In the genomic region with DNA sequence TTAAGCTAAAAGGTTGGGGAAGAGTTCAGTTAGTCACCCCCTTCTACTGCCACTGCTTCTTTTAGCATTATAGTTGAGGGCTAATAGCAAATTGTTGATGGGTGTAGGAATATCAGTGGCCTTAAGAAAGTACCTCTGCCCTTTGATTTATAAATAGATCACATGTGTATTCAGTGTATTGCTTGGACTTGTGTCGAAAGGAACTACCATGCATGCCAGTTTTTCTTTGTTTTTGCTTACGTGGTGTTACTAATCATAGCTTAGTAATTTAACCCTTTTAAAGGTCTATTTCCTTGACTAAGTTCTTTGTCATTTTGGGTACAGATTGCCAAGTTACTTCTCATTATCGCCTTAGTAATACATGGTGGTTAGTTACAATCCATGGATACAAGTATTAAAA, we compare ENCODE assay signal across 12 cellular contexts.
DNase-seq lines count a peak whose midpoint lies in the region; ATAC-seq and TF ChIP-seq lines count a peak whose summit lies in the region.
"Had no signal": no experiment of that assay in that cellular context is flagged by ENCODE, and none has a peak within 500 bp of the region (broad histone marks: within the 10 kb centered on the region; RNA-seq: fewer than 3 reads in every experiment).

No MANE protein-coding gene starts in this region.

- BruUV-seq in Caco-2 (replicated peaks; lab: Mats Ljungman, UMichigan), result no TSS peak

- POLR2A ChIA-PET in Caco-2 (lab: Charles Lee), result no interaction called here

- TF ChIP-seq CTCF in foreskin fibroblast (IDR thresholded peaks at IDR 0.05; ENCODE audit: low read depth, low read length) (no peak), Caco-2 (IDR thresholded peaks at IDR 0.05; ENCODE audit: insufficient read depth in 1 of 2, low read depth in 1 of 2, low read length in 1 of 2, severe bottlenecking in 1 of 2, unreplicated experiment in 1 of 2) (no peak)

- H3K36me3 ChIP-seq in Caco-2 (ENCODE audit: control insufficient read depth, insufficient read depth, low read length), result no peaks in the 10 kb centered on the region

- H3K4me1 ChIP-seq in Caco-2, result peaks cover 14% of the 10 kb centered on the region

- H3K27me3 Mint-ChIP-seq in T-helper 2 cell treated with Interferon-gamma antibody and Interleukin-4, amounts not matched to agents 5 μg/mL and 100 μg/mL, for 36 hours (ENCODE audit: low read depth), result no peaks in the 10 kb centered on the region
- no peaks in the 10 kb centered on the region for H3K27me3 Mint-ChIP-seq in Caco-2 (ENCODE audit: insufficient read depth, unreplicated experiment)
- H3K27me3 Mint-ChIP-seq: activated CD8-positive, alpha-beta T cell treated with anti-CD3 and anti-CD28 coated beads for 36 hours had no signal

- H3K4me3 ChIP-seq in foreskin fibroblast (ENCODE audit: low read depth in 1 of 2, low read length in 2 of 2) (no peak overlapping the region), Caco-2 (ENCODE audit: low read depth, low read length) (no peak overlapping the region)
- H3K4me3 ChIP-seq: upper lobe of left lung had no signal

- no peaks in the 10 kb centered on the region for H3K27me3 ChIP-seq in Caco-2 (replicated peaks; ENCODE audit: control insufficient read depth, insufficient read depth, low read length)
- H3K27me3 ChIP-seq: upper lobe of left lung had no signal

- H3K9me3 Mint-ChIP-seq in T-helper 2 cell treated with Interferon-gamma antibody and Interleukin-4, amounts not matched to agents 5 μg/mL and 100 μg/mL, for 36 hours, result no peaks in the 10 kb centered on the region
- H3K9me3 Mint-ChIP-seq in Caco-2 (ENCODE audit: unreplicated experiment), result no peaks in the 10 kb centered on the region
- H3K9me3 Mint-ChIP-seq: activated CD8-positive, alpha-beta T cell treated with anti-CD3 and anti-CD28 coated beads for 36 hours; T-helper 1 cell treated with Interleukin-12 subunit alpha and Interleukin-12 subunit beta and Interleukin-4 antibody, amounts not matched to agents 30 μg/mL and 1 μg/mL, for 36 hours had no signal

- intact Hi-C loops in Caco-2 (cut with micrococcal nuclease; ENCODE audit: unreplicated experiment), result no loop called here

- CTCF ChIA-PET in Caco-2 (lab: Charles Lee), result no interaction called here

- no peaks in the 10 kb centered on the region for H3K4me1 Mint-ChIP-seq in T-helper 2 cell treated with Interferon-gamma antibody and Interleukin-4, amounts not matched to agents 5 μg/mL and 100 μg/mL, for 36 hours (ENCODE audit: low read depth)
- H3K4me1 Mint-ChIP-seq in Caco-2 (ENCODE audit: low read depth, unreplicated experiment), result no peaks in the 10 kb centered on the region

- H3K4me3 Mint-ChIP-seq in T-helper 2 cell treated with Interferon-gamma antibody and Interleukin-4, amounts not matched to agents 5 μg/mL and 100 μg/mL, for 36 hours, result no peak overlapping the region
- no peak overlapping the region for H3K4me3 Mint-ChIP-seq in Caco-2 (ENCODE audit: unreplicated experiment)
- H3K4me3 Mint-ChIP-seq: activated CD8-positive, alpha-beta T cell treated with anti-CD3 and anti-CD28 coated beads for 36 hours; T-helper 1 cell treated with Interleukin-12 subunit alpha and Interleukin-12 subunit beta and Interleukin-4 antibody, amounts not matched to agents 30 μg/mL and 1 μg/mL, for 36 hours had no signal

- ATAC-seq in GM18861 (IDR thresholded peaks at IDR 0.05; ENCODE audit: unreplicated experiment) (peak; percentile 14), GM21723 (IDR thresholded peaks at IDR 0.05; ENCODE audit: unreplicated experiment) (no peak), HG03354 (IDR thresholded peaks at IDR 0.05; ENCODE audit: poor library complexity, severe bottlenecking, unreplicated experiment) (no peak)
- ATAC-seq: activated CD8-positive, alpha-beta T cell treated with anti-CD3 and anti-CD28 coated beads for 36 hours had no signal

- peak; percentile 32 for DNase-seq in amniotic epithelial cell (ENCODE audit: low read depth)
- DNase-seq in foreskin fibroblast, result peak; percentile 41 to 53
- peak; percentile 33 for DNase-seq in pulmonary artery endothelial cell (ENCODE audit: low read depth, low spot score)
- no peak for DNase-seq in T-helper 2 cell treated with Interferon-gamma antibody and Interleukin-4, amounts not matched to agents 5 μg/mL and 100 μg/mL, for 36 hours (ENCODE audit: low spot score)
- no peak for DNase-seq in Caco-2
- DNase-seq: activated CD8-positive, alpha-beta T cell treated with anti-CD3 and anti-CD28 coated beads for 36 hours; NCI-H1092 treated with DMSO at 0.1 percent for 48 hours; upper lobe of left lung had no signal

- peaks cover 9% of the 10 kb centered on the region for H3K36me3 Mint-ChIP-seq in T-helper 2 cell treated with Interferon-gamma antibody and Interleukin-4, amounts not matched to agents 5 μg/mL and 100 μg/mL, for 36 hours (ENCODE audit: low read depth)
- peaks cover 10% of the 10 kb centered on the region for H3K36me3 Mint-ChIP-seq in Caco-2 (ENCODE audit: insufficient read depth, unreplicated experiment)

- H3K27ac Mint-ChIP-seq in T-helper 2 cell treated with Interferon-gamma antibody and Interleukin-4, amounts not matched to agents 5 μg/mL and 100 μg/mL, for 36 hours, result no peak overlapping the region
- H3K27ac Mint-ChIP-seq in Caco-2 (ENCODE audit: unreplicated experiment), result no peak overlapping the region
- H3K27ac Mint-ChIP-seq: activated CD8-positive, alpha-beta T cell treated with anti-CD3 and anti-CD28 coated beads for 36 hours; T-helper 1 cell treated with Interleukin-12 subunit alpha and Interleukin-12 subunit beta and Interleukin-4 antibody, amounts not matched to agents 30 μg/mL and 1 μg/mL, for 36 hours had no signal

- H3K9me3 ChIP-seq in Caco-2, result no peaks in the 10 kb centered on the region
- H3K9me3 ChIP-seq: upper lobe of left lung had no signal

Comparison
In these comparisons a context has a peak if more than half of its experiments do, and no peak if none do; other contexts are left out.
1. DNase-seq: peak in amniotic epithelial cell (single experiment), foreskin fibroblast (2 of 2) and pulmonary artery endothelial cell (single experiment); none in T-helper 2 cell treated with Interferon-gamma antibody and Interleukin-4, amounts not matched to agents 5 μg/mL and 100 μg/mL, for 36 hours (single experiment) and Caco-2 (0 of 2).